Comparison of ENCODE assay signal across 8 cellular contexts in the genomic region with DNA sequence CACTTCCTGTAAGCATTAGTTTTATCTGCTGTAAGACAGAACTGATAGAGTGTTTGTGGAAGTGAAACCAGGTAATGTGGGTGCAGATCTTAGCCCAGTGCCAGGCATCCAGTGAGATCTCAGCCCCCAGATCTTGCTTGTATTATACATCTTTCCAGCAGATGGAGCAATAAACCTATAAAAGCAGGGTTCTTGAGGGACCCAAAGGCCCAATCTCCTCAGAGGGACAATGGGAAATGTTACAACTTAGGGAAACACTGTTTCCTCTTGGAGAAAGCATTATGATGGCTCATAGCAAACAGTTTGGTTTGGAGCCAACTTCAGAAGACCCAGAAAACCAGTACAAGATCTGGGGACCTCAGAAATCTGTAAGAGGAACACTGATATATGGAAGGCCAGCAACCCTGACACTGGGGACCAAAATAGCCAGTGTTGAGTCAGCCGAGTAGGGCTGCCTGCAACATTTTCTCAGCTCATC.
A peak's percentile ranks its signal among the peaks of the same experiment; 100 is the strongest.
DNase-seq lines count a peak whose midpoint lies in the region; TF ChIP-seq lines count a peak whose summit lies in the region.

No MANE protein-coding gene starts in this region.

- H3K36me3 ChIP-seq in H7 (replicated peaks; ENCODE audit: control insufficient read depth, insufficient read depth, low read length) (no peaks in the 10 kb centered on the region), mucosa of stomach (ENCODE audit: control insufficient read depth, insufficient read depth, low read length) (no peaks in the 10 kb centered on the region)

- peaks cover 13% of the 10 kb centered on the region for H3K4me1 ChIP-seq in mucosa of stomach (ENCODE audit: control insufficient read depth, insufficient read depth, low read length)

- no peaks in the 10 kb centered on the region for H3K27me3 ChIP-seq in H7 (ENCODE audit: control insufficient read depth, insufficient read depth, low read length)
- H3K27me3 ChIP-seq in mucosa of stomach (ENCODE audit: control insufficient read depth, insufficient read depth, low read length): no peaks in the 10 kb centered on the region

- no peak overlapping the region for H3K4me3 ChIP-seq in H7 (ENCODE audit: insufficient read depth, low read depth, low read length)
- H3K4me3 ChIP-seq in Jurkat, Clone E6-1 (ENCODE audit: low read length): no peak overlapping the region
- no peak overlapping the region for H3K4me3 ChIP-seq in epithelial cell of esophagus (ENCODE audit: low read length)
- no peak overlapping the region for H3K4me3 ChIP-seq in mucosa of stomach (ENCODE audit: low read length)

- DNase-seq in NCI-H2196 (lab: John Stamatoyannopoulos, UW; ENCODE audit: unreplicated experiment): peak; percentile 25
- no peak for DNase-seq in NCI-H2196 treated with DMSO at 0.1 percent for 48 hours (lab: John Stamatoyannopoulos, UW; ENCODE audit: unreplicated experiment)
- DNase-seq in H7: peak; percentile 43
- DNase-seq in Jurkat, Clone E6-1 (ENCODE audit: low read depth, low spot score): peak; percentile 16
- DNase-seq in RPMI8226: peak; percentile 64
- DNase-seq in epithelial cell of esophagus (ENCODE audit: low read depth): peak; percentile 71
- DNase-seq in activated naive CD4-positive, alpha-beta T cell treated with anti-CD3 and anti-CD28 coated beads, Interleukin-2, amount 50 U/mL, for 16 hours: no peak

- H3K9me3 ChIP-seq in mucosa of stomach (ENCODE audit: control insufficient read depth, low read length): no peaks in the 10 kb centered on the region

- TF ChIP-seq CTCF in epithelial cell of esophagus (IDR thresholded peaks at IDR 0.05; ENCODE audit: insufficient read depth, low read depth, low read length, missing control alignments): peak; percentile 72

- peak overlapping the region; percentile 7 for H3K9ac ChIP-seq in mucosa of stomach (ENCODE audit: low read length)

Comparison
In these comparisons a context has a peak if more than half of its experiments do, and no peak if none do; other contexts are left out.
1. DNase-seq: peak in NCI-H2196 (single experiment), H7 (single experiment), Jurkat, Clone E6-1 (single experiment), RPMI8226 (single experiment) and epithelial cell of esophagus (single experiment); none in NCI-H2196 treated with DMSO at 0.1 percent for 48 hours (single experiment) and activated naive CD4-positive, alpha-beta T cell treated with anti-CD3 and anti-CD28 coated beads, Interleukin-2, amount 50 U/mL, for 16 hours (single experiment).